Comparison of ENCODE assay signal across 8 cellular contexts in the genomic region with DNA sequence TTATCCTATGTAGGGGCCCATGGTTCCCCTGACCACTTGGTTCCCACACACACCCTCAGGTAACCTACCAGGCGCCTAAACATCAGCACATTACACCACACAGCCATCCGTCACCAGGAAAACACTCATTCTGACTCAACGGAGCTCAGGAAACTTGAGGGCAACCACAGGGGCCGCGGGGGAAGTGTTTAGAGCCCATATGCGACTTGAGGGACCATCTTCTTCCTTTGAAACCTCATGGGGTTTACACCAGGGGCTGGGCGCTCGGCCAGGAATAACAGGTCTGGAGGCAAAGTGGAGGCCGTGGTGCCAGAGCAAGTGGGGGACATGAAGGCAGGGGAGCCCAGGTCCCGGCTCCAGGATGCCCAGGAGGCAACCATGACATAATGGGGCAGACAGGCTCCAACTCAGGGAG. TPM values are rescaled to one million over a fixed set of nuclear protein-coding genes. Genes with fewer than 3 reads are reported as not detected.
DNase-seq lines count a peak whose midpoint lies in the region; ATAC-seq and TF ChIP-seq lines count a peak whose summit lies in the region.

No MANE protein-coding gene starts in this region.

- no peaks in the 10 kb centered on the region for H3K27me3 ChIP-seq in CD8-positive, alpha-beta T cell (ENCODE audit: insufficient read depth, low read length)

- no peaks in the 10 kb centered on the region for H3K9me3 ChIP-seq in CD8-positive, alpha-beta T cell (ENCODE audit: low read length)

- H3K27me3 Mint-ChIP-seq in CD8-positive, alpha-beta T cell (ENCODE audit: low read depth), result no peaks in the 10 kb centered on the region

- peak overlapping the region; percentile 79 for H3K4me3 ChIP-seq in CD8-positive, alpha-beta T cell (ENCODE audit: low read depth, low read length)
- H3K4me3 ChIP-seq in epithelial cell of proximal tubule (ENCODE audit: low read depth, low read length), result peak overlapping the region; percentile 72

- peaks cover 28% of the 10 kb centered on the region for H3K4me1 ChIP-seq in CD8-positive, alpha-beta T cell (ENCODE audit: insufficient read depth, low read length)

- peak overlapping the region; percentile 88 for H3K27ac Mint-ChIP-seq in CD8-positive, alpha-beta T cell

- H3K4me3 Mint-ChIP-seq in CD8-positive, alpha-beta T cell, result peak overlapping the region; percentile 87

- no peak overlapping the region for H3K27ac ChIP-seq in CD8-positive, alpha-beta T cell (ENCODE audit: low read depth, low read length)

- peak; percentile 34 to 82 (median 78) for DNase-seq in CD8-positive, alpha-beta T cell
- DNase-seq in MV-4-11 (lab: John Stamatoyannopoulos, UW), result peak; percentile 93
- peak; percentile 89 for DNase-seq in activated CD8-positive, alpha-beta memory T cell treated with anti-CD3 and anti-CD28 coated beads for 24 hours
- no peak for DNase-seq in epithelial cell of proximal tubule (ENCODE audit: low read depth)
- peak; percentile 61 to 66 for DNase-seq in stimulated activated CD4-positive, alpha-beta T cell treated with anti-CD3 and anti-CD28 coated beads, Interleukin-1b, Interleukin-23, amount 100 ng/mL, for 4 hours (ENCODE audit: low read depth in 2 of 2)
- no peak for DNase-seq in ureter (ENCODE audit: low spot score)
- DNase-seq in NCI-H1930 (lab: John Stamatoyannopoulos, UW), result no peak

- H3K4me1 Mint-ChIP-seq in CD8-positive, alpha-beta T cell (ENCODE audit: low read depth), result peaks cover 22% of the 10 kb centered on the region

- no peaks in the 10 kb centered on the region for H3K9me3 Mint-ChIP-seq in CD8-positive, alpha-beta T cell

- TF ChIP-seq CTCF in CD8-positive, alpha-beta T cell (IDR thresholded peaks at IDR 0.05), result no peak
- no peak for TF ChIP-seq CTCF in epithelial cell of proximal tubule (conservative IDR thresholded peaks at IDR 0.05; ENCODE audit: low read depth, low read length)

- intact Hi-C loops in CD8-positive, alpha-beta T cell (cut with DNase I, micrococcal nuclease), result loop anchor here (1.0 to 2.0 kb wide), 4 partner anchors 20 to 161 kb away; a partner anchor contains a TSS

- POLR2A ChIA-PET in CD8-positive, alpha-beta T cell (lab: Charles Lee), result interaction anchor here (0.6 to 1.9 kb wide), 3 partner anchors 12 to 383 kb away, joined by 3 to 4 read pairs (median 3); a partner anchor contains a TSS

- CTCF ChIA-PET in CD8-positive, alpha-beta T cell (lab: Charles Lee), result interaction anchor here (0.7 to 2.2 kb wide), 2 partner anchors 11 to 112 kb away, joined by 3 to 14 read pairs; no protein-coding TSS in a partner anchor

- H3K36me3 ChIP-seq in CD8-positive, alpha-beta T cell (ENCODE audit: insufficient read depth, low read length), result no peaks in the 10 kb centered on the region

- H3K36me3 Mint-ChIP-seq in CD8-positive, alpha-beta T cell, result no peaks in the 10 kb centered on the region

- peak; percentile 78 for ATAC-seq in CD8-positive, alpha-beta T cell
- ATAC-seq in HG02981 (IDR thresholded peaks at IDR 0.05; ENCODE audit: unreplicated experiment), result no peak

RNA-seq across cellular contexts. Expression of a gene that starts 1.5 kb away (rescaled TPM):
- total RNA-seq in CD8-positive, alpha-beta T cell, result 10 to 100 TPM; 18.2 to 20.8 TPM
- total RNA-seq in epithelial cell of proximal tubule (18.0 and 22.4 TPM in 2 replicates), ureter (8.4 TPM)

RNA-seq across cellular contexts. Expression of a gene that starts 20.6 kb away (rescaled TPM):
- 10 to 100 TPM; 12.2 to 12.3 TPM for total RNA-seq in CD8-positive, alpha-beta T cell
- total RNA-seq in epithelial cell of proximal tubule (52.1 and 53.6 TPM in 2 replicates), ureter (47.7 TPM)

RNA-seq across cellular contexts. Expression of a gene that starts 34.6 kb away (rescaled TPM):
- total RNA-seq in CD8-positive, alpha-beta T cell, result 100 to 1,000 TPM; 123 to 129 TPM
- total RNA-seq in epithelial cell of proximal tubule, result 65.2 and 87.1 TPM in 2 replicates
- 69.6 TPM for total RNA-seq in ureter

RNA-seq across cellular contexts. Expression of a gene that starts 34.7 kb away (rescaled TPM):
- 10 to 100 TPM; 13.5 to 14.4 TPM for total RNA-seq in CD8-positive, alpha-beta T cell
- total RNA-seq in epithelial cell of proximal tubule, result 2.7 and 6.1 TPM in 2 replicates
- 16.5 TPM for total RNA-seq in ureter

RNA-seq across cellular contexts. Expression of a gene that starts 50.4 kb away (rescaled TPM):
- 1 to 10 TPM in 1 of 2 experiments, under 1 TPM in 1; 0.89 to 1.3 TPM for total RNA-seq in CD8-positive, alpha-beta T cell
- total RNA-seq in epithelial cell of proximal tubule (4.1 and 12.2 TPM in 2 replicates), ureter (0.86 TPM)

Comparison
In these comparisons a context has a peak if more than half of its experiments do, and no peak if none do; other contexts are left out.
1. DNase-seq: peak in CD8-positive, alpha-beta T cell (7 of 7), MV-4-11 (single experiment), activated CD8-positive, alpha-beta memory T cell treated with anti-CD3 and anti-CD28 coated beads for 24 hours (single experiment) and stimulated activated CD4-positive, alpha-beta T cell treated with anti-CD3 and anti-CD28 coated beads, Interleukin-1b, Interleukin-23, amount 100 ng/mL, for 4 hours (2 of 2); none in epithelial cell of proximal tubule (single experiment), ureter (single experiment) and NCI-H1930 (0 of 2).